1 cellular context compared by ENCODE assay signal in genomic region chr6:39312912-39313525, GRCh38.
TF ChIP-seq lines count a peak whose summit lies in the region.

No MANE protein-coding gene starts in this region.

TF ChIP-seq in GM23338, 12 proteins besides CTCF, POLR2A, EP300 and RAD21 (continued from another document):
- TF ChIP-seq REST (IDR thresholded peaks at IDR 0.05; ENCODE audit: unreplicated experiment): no peak
